ENCODE assay signal across 1 cellular context in genomic region chr21:16047857-16048256, GRCh38.
TF ChIP-seq lines count a peak whose summit lies in the region.

No MANE protein-coding gene starts in this region.

TF ChIP-seq in HEK293T, 16 proteins besides CTCF, POLR2A, EP300 and RAD21:
- TF ChIP-seq PKNOX1 (IDR thresholded peaks at IDR 0.05), result 0 out of 2 replicates have a peak, but pooled peaks have one; percentile 4
- TF ChIP-seq TARDBP (IDR thresholded peaks at IDR 0.05), result no peak
- no peak for TF ChIP-seq SUZ12 (IDR thresholded peaks at IDR 0.05)
- TF ChIP-seq BHLHE40 (IDR thresholded peaks at IDR 0.05; ENCODE audit: borderline replicate concordance), result no peak
